ENCODE assay signal across 26 cellular contexts in the genomic region with DNA sequence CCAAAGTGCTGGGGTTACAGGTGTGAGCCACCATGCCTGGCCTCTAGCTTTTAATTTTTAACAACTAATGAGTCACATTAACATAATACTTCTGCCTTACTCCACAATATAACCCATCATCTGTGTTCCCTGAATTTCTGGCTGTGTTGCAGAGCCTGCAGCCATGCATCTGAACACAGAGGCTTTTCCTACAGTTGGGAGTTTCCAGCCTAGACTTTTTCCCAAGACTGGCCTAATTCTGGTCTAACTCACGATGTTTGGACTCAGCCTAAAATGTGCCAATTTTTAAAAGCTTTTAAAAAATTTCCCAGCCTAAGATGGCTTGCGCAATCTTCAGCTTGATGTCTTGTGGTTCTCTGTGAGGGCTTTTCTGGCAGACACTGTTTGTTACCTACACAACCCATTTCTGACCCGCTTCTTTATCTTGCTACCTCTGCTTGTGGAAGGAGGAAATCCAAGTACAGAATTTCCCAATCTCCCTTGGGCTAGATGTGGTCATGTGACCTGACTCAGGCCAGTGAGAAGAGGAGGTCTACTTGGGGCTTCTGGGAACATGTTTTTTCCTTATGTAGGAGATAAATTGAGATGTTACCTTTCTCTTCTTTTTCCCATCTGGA.
A peak's percentile ranks its signal among the peaks of the same experiment; 100 is the strongest.
DNase-seq lines count a peak whose midpoint lies in the region; ATAC-seq and TF ChIP-seq lines count a peak whose summit lies in the region.
"Had no signal": no experiment of that assay in that cellular context is flagged by ENCODE, and none has a peak within 500 bp of the region (broad histone marks: within the 10 kb centered on the region; RNA-seq: fewer than 3 reads in every experiment).

No MANE protein-coding gene starts in this region.

- no peak overlapping the region for H3K27ac Mint-ChIP-seq in activated T-helper 1 cell treated with anti-CD3 and anti-CD28 coated beads, Interleukin-12 subunit alpha, Interleukin-12 subunit beta, Interleukin-2, Interleukin-4 antibody, amounts not matched to agents 30 ng/mL and 10 ng/mL and 1 ng/mL, durations not matched to agents 14 hours and 24 hours and 36 hours
- H3K27ac Mint-ChIP-seq: nephron progenitor cell had no signal

- intact Hi-C loops in activated T-helper 1 cell treated with anti-CD3 and anti-CD28 coated beads, Interleukin-12 subunit alpha, Interleukin-12 subunit beta, Interleukin-2, Interleukin-4 antibody, amounts not matched to agents 30 ng/mL and 10 ng/mL and 1 ng/mL, durations not matched to agents 14 hours and 24 hours and 36 hours (cut with micrococcal nuclease) = no loop called here

- peak; percentile 11 to 29 for DNase-seq in NOMO-1 (lab: John Stamatoyannopoulos, UW; ENCODE audit: unreplicated experiment in 2 of 2)
- DNase-seq in NOMO-1 treated with dmso at 0.1 percent for 144 hours (lab: John Stamatoyannopoulos, UW; ENCODE audit: unreplicated experiment) = no peak
- DNase-seq in NCI-H226 = peak; percentile 53
- peak; percentile 54 for DNase-seq in fibroblast of villous mesenchyme (ENCODE audit: low read depth)
- no peak for DNase-seq in activated T-helper 1 cell treated with anti-CD3 and anti-CD28 coated beads, Interleukin-12 subunit alpha, Interleukin-12 subunit beta, Interleukin-2, Interleukin-4 antibody, amounts not matched to agents 30 ng/mL and 10 ng/mL and 1 ng/mL, durations not matched to agents 14 hours and 24 hours and 36 hours (ENCODE audit: low spot score)
- DNase-seq in activated effector memory CD4-positive, alpha-beta T cell treated with Interleukin-2 at 50 U/mL for 16 hours = no peak
- DNase-seq: activated CD4-positive, alpha-beta T cell treated with anti-CD3 and anti-CD28 coated beads for 48 hours; activated gamma-delta T cell treated with Interleukin-2 at 50 U/mL for 16 hours; amygdala; central memory CD4-positive, alpha-beta T cell; DMS 273 treated with DMSO at 0.1 percent for 48 hours; effector CD8-positive, alpha-beta T cell; GDM1; mesendoderm; NCI-H1092; NCI-H2107; NCI-H526; nephron progenitor cell; Peyer's patch; SW 1271; thyroid gland had no signal

- H3K9me3 Mint-ChIP-seq in activated T-helper 1 cell treated with anti-CD3 and anti-CD28 coated beads, Interleukin-12 subunit alpha, Interleukin-12 subunit beta, Interleukin-2, Interleukin-4 antibody, amounts not matched to agents 30 ng/mL and 10 ng/mL and 1 ng/mL, durations not matched to agents 14 hours and 24 hours and 36 hours = peaks cover 11% of the 10 kb centered on the region

- peaks cover 3% of the 10 kb centered on the region for H3K27me3 Mint-ChIP-seq in activated T-helper 1 cell treated with anti-CD3 and anti-CD28 coated beads, Interleukin-12 subunit alpha, Interleukin-12 subunit beta, Interleukin-2, Interleukin-4 antibody, amounts not matched to agents 30 ng/mL and 10 ng/mL and 1 ng/mL, durations not matched to agents 14 hours and 24 hours and 36 hours (ENCODE audit: insufficient read depth)

- H3K4me3 ChIP-seq in fibroblast of villous mesenchyme (ENCODE audit: low read depth, low read length) (no peak overlapping the region), skin epidermis (no peak overlapping the region)
- H3K4me3 ChIP-seq: Peyer's patch, prostate gland, thyroid gland had no signal

- peak overlapping the region in 13 of 21 experiments; percentile 17 to 75 (median 51) for H3K27ac ChIP-seq in skin epidermis
- H3K27ac ChIP-seq: 22Rv1, Peyer's patch, prostate gland, thyroid gland had no signal

- TF ChIP-seq CTCF in fibroblast of villous mesenchyme (IDR thresholded peaks at IDR 0.05; ENCODE audit: insufficient read depth, low read depth, low read length) = no peak

- no peaks in the 10 kb centered on the region for H3K36me3 Mint-ChIP-seq in activated T-helper 1 cell treated with anti-CD3 and anti-CD28 coated beads, Interleukin-12 subunit alpha, Interleukin-12 subunit beta, Interleukin-2, Interleukin-4 antibody, amounts not matched to agents 30 ng/mL and 10 ng/mL and 1 ng/mL, durations not matched to agents 14 hours and 24 hours and 36 hours (ENCODE audit: low read depth)
- H3K36me3 Mint-ChIP-seq: CD14-positive monocyte had no signal

- H3K4me1 Mint-ChIP-seq in activated T-helper 1 cell treated with anti-CD3 and anti-CD28 coated beads, Interleukin-12 subunit alpha, Interleukin-12 subunit beta, Interleukin-2, Interleukin-4 antibody, amounts not matched to agents 30 ng/mL and 10 ng/mL and 1 ng/mL, durations not matched to agents 14 hours and 24 hours and 36 hours (ENCODE audit: low read depth) = no peaks in the 10 kb centered on the region

- ATAC-seq in HG03108 (IDR thresholded peaks at IDR 0.05; ENCODE audit: unreplicated experiment) = no peak

- H3K4me3 Mint-ChIP-seq in activated T-helper 1 cell treated with anti-CD3 and anti-CD28 coated beads, Interleukin-12 subunit alpha, Interleukin-12 subunit beta, Interleukin-2, Interleukin-4 antibody, amounts not matched to agents 30 ng/mL and 10 ng/mL and 1 ng/mL, durations not matched to agents 14 hours and 24 hours and 36 hours = no peak overlapping the region
- H3K4me3 Mint-ChIP-seq: CD14-positive monocyte, nephron progenitor cell had no signal

Comparison
In these comparisons a context has a peak if more than half of its experiments do, and no peak if none do; other contexts are left out.
1. DNase-seq: peak in NOMO-1 (2 of 2), NCI-H226 (single experiment) and fibroblast of villous mesenchyme (single experiment); none in NOMO-1 treated with dmso at 0.1 percent for 144 hours (single experiment), activated T-helper 1 cell treated with anti-CD3 and anti-CD28 coated beads, Interleukin-12 subunit alpha, Interleukin-12 subunit beta, Interleukin-2, Interleukin-4 antibody, amounts not matched to agents 30 ng/mL and 10 ng/mL and 1 ng/mL, durations not matched to agents 14 hours and 24 hours and 36 hours (single experiment) and activated effector memory CD4-positive, alpha-beta T cell treated with Interleukin-2 at 50 U/mL for 16 hours (single experiment).